In the genomic region with DNA sequence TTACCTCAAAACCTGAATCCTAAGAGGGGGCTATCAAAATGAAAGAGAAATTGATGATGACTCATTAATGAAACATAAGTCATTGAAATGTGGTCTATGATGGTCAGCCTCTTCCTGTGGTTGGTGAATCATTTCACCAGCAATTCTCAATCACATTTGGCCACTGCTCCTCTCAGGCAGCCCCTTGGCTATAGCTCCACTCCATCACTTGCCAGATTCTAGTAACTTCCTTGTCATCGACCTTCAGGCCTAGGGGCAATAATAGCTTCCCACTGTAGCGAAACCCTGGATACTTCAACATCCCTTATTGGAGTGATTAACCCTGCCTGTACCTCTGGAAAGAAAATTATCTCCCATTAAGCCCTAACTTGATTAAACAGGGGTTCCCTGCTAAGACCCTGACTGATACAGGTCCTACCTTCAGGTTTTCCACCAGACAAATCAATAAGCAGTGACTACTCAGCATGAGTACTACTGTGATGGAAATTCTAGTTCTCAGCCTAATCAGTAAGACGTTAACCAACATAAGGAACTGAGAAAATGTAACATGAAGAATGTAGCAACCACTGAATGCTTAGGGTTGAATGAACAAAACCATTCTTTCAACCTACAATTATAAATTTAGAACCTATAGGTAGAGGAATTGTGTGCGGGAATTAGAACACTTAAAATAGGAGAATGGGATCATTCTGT, we compare ENCODE assay signal across 9 cellular contexts. TPM values are rescaled to one million over a fixed set of nuclear protein-coding genes. Genes with fewer than 3 reads are reported as not detected.
DNase-seq lines count a peak whose midpoint lies in the region; ATAC-seq and TF ChIP-seq lines count a peak whose summit lies in the region.
"Had no signal": no experiment of that assay in that cellular context is flagged by ENCODE, and none has a peak within 500 bp of the region (broad histone marks: within the 10 kb centered on the region; RNA-seq: fewer than 3 reads in every experiment).

No MANE protein-coding gene starts in this region.

- no peak overlapping the region for H2BK120ac ChIP-seq in trophoblast cell (ENCODE audit: insufficient read depth, low read length, poor library complexity)

- H3K79me2 ChIP-seq in fibroblast of lung (ENCODE audit: control insufficient read depth, insufficient read depth, low read length) (no peaks in the 10 kb centered on the region), trophoblast cell (ENCODE audit: control insufficient read depth, insufficient read depth, low read length, poor library complexity) (no peaks in the 10 kb centered on the region)

- H2AK5ac ChIP-seq in trophoblast cell (ENCODE audit: low read length) = no peak overlapping the region

- no peak overlapping the region for H3K4me3 ChIP-seq in NB4 (ENCODE audit: low read depth, low read length)
- H3K4me3 ChIP-seq in fibroblast of lung (replicated peaks in 1 of 4; ENCODE audit: control extremely low read depth in 1 of 4, insufficient read depth in 1 of 4, low read depth in 3 of 4, low read length in 4 of 4) = peak overlapping the region in 1 of 4 experiments; percentile 21
- H3K4me3 ChIP-seq in spleen = no peak overlapping the region
- H3K4me3 ChIP-seq in trophoblast cell (ENCODE audit: low read depth, low read length) = no peak overlapping the region

- H4K8ac ChIP-seq in trophoblast cell (ENCODE audit: low read depth, low read length) = no peak overlapping the region

- H4K12ac ChIP-seq in trophoblast cell (ENCODE audit: low read depth, low read length) = no peak overlapping the region

- H3K27me3 ChIP-seq in fibroblast of lung (ENCODE audit: control insufficient read depth, insufficient read depth, low read length) (no peaks in the 10 kb centered on the region), spleen (replicated peaks in 1 of 7) (no peaks in the 10 kb centered on the region), trophoblast cell (ENCODE audit: insufficient read depth, low read length) (no peaks in the 10 kb centered on the region)

- H2AFZ ChIP-seq in fibroblast of lung (ENCODE audit: low read length) = no peak overlapping the region
- no peak overlapping the region for H2AFZ ChIP-seq in trophoblast cell (ENCODE audit: insufficient read depth, low read length, poor library complexity)

- H2BK12ac ChIP-seq in trophoblast cell (ENCODE audit: low read length) = no peak overlapping the region

- H3K4me2 ChIP-seq in fibroblast of lung (ENCODE audit: extremely low read depth, insufficient read depth, low read length) (no peak overlapping the region), trophoblast cell (ENCODE audit: low read length) (no peak overlapping the region)

- H4K20me1 ChIP-seq in fibroblast of lung (ENCODE audit: control insufficient read depth, extremely low read depth, insufficient read depth, low read length) = no peaks in the 10 kb centered on the region

- peak; percentile 80 for DNase-seq in HCEC 1CT
- peak; percentile 28 for DNase-seq in NB4 (ENCODE audit: low read depth)
- DNase-seq in fibroblast of lung (ENCODE audit: low read depth in 2 of 2) = peak; percentile 96
- DNase-seq in spleen = no peak
- DNase-seq in NCI-H1417 treated with DMSO at 0.1 percent for 48 hours (lab: John Stamatoyannopoulos, UW) = no peak
- DNase-seq in trophoblast cell = no peak
- no peak for DNase-seq in NCI-H510A (lab: John Stamatoyannopoulos, UW)

- H3K27ac ChIP-seq in fibroblast of lung (ENCODE audit: insufficient read depth, low read length) = peak overlapping the region; percentile 55
- peak overlapping the region in 6 of 8 donors; percentile 25 to 55 (median 40) for H3K27ac ChIP-seq in spleen
- H3K27ac ChIP-seq in trophoblast cell (ENCODE audit: low read depth, low read length) = no peak overlapping the region

- peak; percentile 85 for ATAC-seq in GM18511 (IDR thresholded peaks at IDR 0.05; ENCODE audit: unreplicated experiment)

- H3K18ac ChIP-seq in trophoblast cell (ENCODE audit: low read length) = no peak overlapping the region

- no peaks in the 10 kb centered on the region for H3K9me3 ChIP-seq in fibroblast of lung (ENCODE audit: control insufficient read depth, insufficient read depth, low read depth, low read length)
- H3K9me3 ChIP-seq in spleen = no peaks in the 10 kb centered on the region
- H3K9me3 ChIP-seq in trophoblast cell (ENCODE audit: insufficient read depth, low read depth, low read length) = no peaks in the 10 kb centered on the region

- TF ChIP-seq POLR2A in NB4 (IDR thresholded peaks at IDR 0.05; ENCODE audit: extremely low read depth, insufficient read length) (no peak), spleen (IDR thresholded peaks at IDR 0.05) (no peak)

- intact Hi-C loops in spleen (cut with DNase I; ENCODE audit: low total_unique reads) = loop anchor here (5.0 kb wide), 2 partner anchors 287 to 937 kb away; no protein-coding TSS in a partner anchor

- H3K9ac ChIP-seq in fibroblast of lung (ENCODE audit: insufficient read depth, low read length) (no peak overlapping the region), trophoblast cell (ENCODE audit: low read length) (no peak overlapping the region)

- no peaks in the 10 kb centered on the region for H3K79me1 ChIP-seq in trophoblast cell (ENCODE audit: low read length)

- no peak overlapping the region for H3K23ac ChIP-seq in trophoblast cell (ENCODE audit: low read length)

- peaks cover 9% of the 10 kb centered on the region for H3K4me1 ChIP-seq in fibroblast of lung (ENCODE audit: control insufficient read depth, extremely low read depth, insufficient read depth, low read length)
- peaks cover 0 to 19% (median 0%) of the 10 kb centered on the region in 6 donors for H3K4me1 ChIP-seq in spleen
- no peaks in the 10 kb centered on the region for H3K4me1 ChIP-seq in trophoblast cell (ENCODE audit: control insufficient read depth in 1 of 2, insufficient read depth in 2 of 2, low read length in 2 of 2)

- H3K36me3 ChIP-seq in fibroblast of lung (ENCODE audit: control insufficient read depth, insufficient read depth, low read length) = no peaks in the 10 kb centered on the region
- no peaks in the 10 kb centered on the region for H3K36me3 ChIP-seq in spleen
- H3K36me3 ChIP-seq in trophoblast cell (ENCODE audit: control insufficient read depth in 1 of 2, insufficient read depth in 2 of 2, low read length in 2 of 2) = no peaks in the 10 kb centered on the region

- TF ChIP-seq CTCF in NB4 (IDR thresholded peaks at IDR 0.05; ENCODE audit: low read depth, low read length) (no peak), fibroblast of lung (conservative IDR thresholded peaks at IDR 0.05 in 1 of 2, IDR thresholded peaks at IDR 0.05 in 1 of 2; ENCODE audit: low read depth in 1 of 2, low read length in 2 of 2) (no peak), spleen (IDR thresholded peaks at IDR 0.05 in 8 of 11, conservative IDR thresholded peaks at IDR 0.05 in 3 of 11) (no peak)

- H3K4ac ChIP-seq in trophoblast cell (ENCODE audit: low read depth, low read length) = no peak overlapping the region

- H4K91ac ChIP-seq in trophoblast cell (ENCODE audit: low read depth, low read length) = no peak overlapping the region

- H2BK5ac ChIP-seq in trophoblast cell (ENCODE audit: low read depth, low read length, poor library complexity) = no peak overlapping the region

- no peak overlapping the region for H3K14ac ChIP-seq in trophoblast cell (ENCODE audit: low read length)

- WGBS in spleen, 5 donors = 47 to 51% (median 47%) methylated on average over 4 of the region's 4 CpGs
- WGBS in trophoblast cell (ENCODE audit: extremely low coverage, insufficient coverage, insufficient read length) = no CpG with 5 or more reads among the region's 4 CpGs

RNA-seq across cellular contexts. Expression of a gene that starts 30.4 kb away (rescaled TPM):
- total RNA-seq in fibroblast of lung (0.17 TPM in 1 of 2 replicates, not detected in the other), spleen (not detected)
- polyA plus RNA-seq in fibroblast of lung (not detected in 2 replicates), spleen (under 1 TPM in 2 of 3 donors, not detected in 1; 0.02 to 0.06 TPM)
- polyA plus RNA-seq in fibroblast of lung (2012) = not detected in 2 replicates
- polyA minus RNA-seq in fibroblast of lung (ENCODE audit: low replicate concordance) = not detected in 2 replicates
- not detected in 2 replicates for polyA plus RNA-seq in trophoblast cell (2013)
- total RNA-seq: mononuclear cell had no signal

RNA-seq across cellular contexts. Expression of a gene that starts 52.2 kb away (rescaled TPM):
- 0.77 and 0.83 TPM in 2 replicates for total RNA-seq in fibroblast of lung
- 0.35 and 1.2 TPM in 2 replicates for polyA plus RNA-seq in fibroblast of lung
- polyA plus RNA-seq in fibroblast of lung (2012) = 0.30 and 0.99 TPM in 2 replicates
- polyA minus RNA-seq in fibroblast of lung (ENCODE audit: low replicate concordance) = 3.6 TPM in 1 of 2 replicates, not detected in the other
- 1 to 10 TPM in 2 of 7 donors, under 1 TPM in 1, not detected in 4; 0.60 to 2.3 (median 1.2) TPM for total RNA-seq in spleen
- 1 to 10 TPM in 1 of 3 donors, under 1 TPM in 2; 0.63 to 1.0 (median 0.99) TPM for polyA plus RNA-seq in spleen
- not detected in 2 replicates for polyA plus RNA-seq in trophoblast cell (2013)
- total RNA-seq: mononuclear cell had no signal

Comparison
In these comparisons a context has a peak if more than half of its experiments do, and no peak if none do; other contexts are left out.
1. DNase-seq: peak in HCEC 1CT (single experiment), NB4 (single experiment) and fibroblast of lung (2 of 2); none in spleen (single experiment), NCI-H1417 treated with DMSO at 0.1 percent for 48 hours (single experiment), trophoblast cell (0 of 2) and NCI-H510A (single experiment).